14 cellular contexts compared by ENCODE assay signal in the genomic region with DNA sequence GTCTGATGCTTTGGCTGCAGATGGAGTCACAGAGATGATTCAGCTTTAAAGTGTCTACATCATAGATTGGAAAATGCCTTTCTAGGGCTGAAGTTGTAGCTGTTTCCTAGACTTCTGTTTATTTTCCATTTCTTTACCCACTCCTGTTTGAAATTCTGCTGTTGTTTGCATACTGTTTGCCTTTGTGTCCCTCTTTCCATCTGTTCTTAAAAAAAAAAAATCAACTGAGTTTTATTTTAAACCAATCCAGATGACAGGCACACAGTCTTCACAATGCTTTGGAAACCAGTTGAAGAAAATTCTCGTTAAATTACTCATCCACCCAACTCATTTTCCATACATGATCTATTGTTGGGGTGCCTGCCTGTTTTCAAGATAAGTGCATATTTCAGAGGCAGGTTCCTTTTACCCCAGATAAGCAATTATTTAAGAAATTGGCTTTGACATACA.
DNase-seq lines count a peak whose midpoint lies in the region; ATAC-seq, FAIRE-seq and TF ChIP-seq lines count a peak whose summit lies in the region.
"Had no signal": no experiment of that assay in that cellular context is flagged by ENCODE, and none has a peak within 500 bp of the region (broad histone marks: within the 10 kb centered on the region; RNA-seq: fewer than 3 reads in every experiment).

No MANE protein-coding gene starts in this region.

- no peaks in the 10 kb centered on the region for H4K20me1 ChIP-seq in osteoblast (ENCODE audit: insufficient read depth, low read length)

- peak overlapping the region; percentile 15 for H3K4me2 ChIP-seq in osteoblast (ENCODE audit: insufficient read depth, low read length)

- no peak for DNase-seq in activated CD8-positive, alpha-beta T cell treated with anti-CD3 and anti-CD28 coated beads for 36 hours
- no peak for DNase-seq in activated CD8-positive, alpha-beta T cell treated with anti-CD3 and anti-CD28 coated beads, Interleukin-2, amount 10 ng/mL, durations not matched to agents 7 days and 5 days
- DNase-seq in SJSA1 (ENCODE audit: low read depth in 1 of 2, low spot score in 2 of 2) (peak in 1 of 2 experiments; percentile 72), epidermal melanocyte (ENCODE audit: insufficient read length, low spot score) (peak; percentile 34), osteoblast (ENCODE audit: insufficient read length, low spot score, missing footprints) (peak; percentile 87), ovary (no peak), pancreas (no peak)
- DNase-seq: activated CD4-positive, alpha-beta T cell treated with anti-CD3 and anti-CD28 coated beads for 4 hours; NCI-H1417 treated with DMSO at 0.1 percent for 48 hours; stimulated activated CD4-positive, alpha-beta T cell treated with anti-CD3 and anti-CD28 coated beads, Interleukin-15, amount 100 ng/mL, for 24 hours; transverse colon had no signal

- no peaks in the 10 kb centered on the region for H3K27me3 Mint-ChIP-seq in activated CD8-positive, alpha-beta T cell treated with anti-CD3 and anti-CD28 coated beads for 36 hours
- H3K27me3 Mint-ChIP-seq in activated CD8-positive, alpha-beta T cell treated with anti-CD3 and anti-CD28 coated beads, Interleukin-2, amount 10 ng/mL, durations not matched to agents 7 days and 5 days (ENCODE audit: low read depth): no peaks in the 10 kb centered on the region
- H3K27me3 Mint-ChIP-seq: activated T-helper 17 cell treated with anti-CD3 and anti-CD28 coated beads, Interleukin-2, amount 50 U/mL, for 72 hours had no signal

- H3K27me3 ChIP-seq in SJSA1 (replicated peaks) (no peaks in the 10 kb centered on the region), osteoblast (ENCODE audit: insufficient read depth, low read length) (no peaks in the 10 kb centered on the region), ovary (no peaks in the 10 kb centered on the region), pancreas (no peaks in the 10 kb centered on the region)
- H3K27me3 ChIP-seq: transverse colon had no signal

- H3K27ac Mint-ChIP-seq in activated CD8-positive, alpha-beta T cell treated with anti-CD3 and anti-CD28 coated beads for 36 hours: peak overlapping the region; percentile 51
- H3K27ac Mint-ChIP-seq in activated CD8-positive, alpha-beta T cell treated with anti-CD3 and anti-CD28 coated beads, Interleukin-2, amount 10 ng/mL, durations not matched to agents 7 days and 5 days: no peak overlapping the region
- H3K27ac Mint-ChIP-seq: activated T-helper 17 cell treated with anti-CD3 and anti-CD28 coated beads, Interleukin-2, amount 50 U/mL, for 72 hours had no signal

- H3K79me2 ChIP-seq in osteoblast (ENCODE audit: insufficient read depth, low read length): no peaks in the 10 kb centered on the region

- H3K4me1 ChIP-seq in SJSA1 (replicated peaks) (peaks cover 29% of the 10 kb centered on the region), osteoblast (ENCODE audit: insufficient read depth, low read length) (peaks cover 9% of the 10 kb centered on the region), ovary (ENCODE audit: insufficient read depth) (peaks cover 5% of the 10 kb centered on the region), pancreas (no peaks in the 10 kb centered on the region)

- no peak for ATAC-seq in activated CD8-positive, alpha-beta T cell treated with anti-CD3 and anti-CD28 coated beads for 36 hours
- ATAC-seq in activated CD8-positive, alpha-beta T cell treated with anti-CD3 and anti-CD28 coated beads, Interleukin-2, amount 10 ng/mL, durations not matched to agents 7 days and 5 days: no peak
- ATAC-seq in HG03175 (IDR thresholded peaks at IDR 0.05; ENCODE audit: unreplicated experiment) (no peak), pancreas (no peak)
- ATAC-seq: activated T-helper 17 cell treated with anti-CD3 and anti-CD28 coated beads, Interleukin-2, amount 50 U/mL, for 72 hours had no signal

- TF ChIP-seq POLR2A in ovary (IDR thresholded peaks at IDR 0.05): no peak

- no peak for TF ChIP-seq CTCF in activated CD8-positive, alpha-beta T cell treated with anti-CD3 and anti-CD28 coated beads for 36 hours (IDR thresholded peaks at IDR 0.05)
- TF ChIP-seq CTCF in osteoblast (IDR thresholded peaks at IDR 0.05; ENCODE audit: extremely low read depth, low read depth, low read length) (no peak), ovary (IDR thresholded peaks at IDR 0.05) (no peak), pancreas (IDR thresholded peaks at IDR 0.05) (no peak)

- CTCF ChIA-PET in activated CD8-positive, alpha-beta T cell treated with anti-CD3 and anti-CD28 coated beads for 36 hours (lab: Charles Lee): no interaction called here
- CTCF ChIA-PET in activated CD8-positive, alpha-beta T cell treated with anti-CD3 and anti-CD28 coated beads, Interleukin-2, amount 10 ng/mL, durations not matched to agents 7 days and 5 days (lab: Charles Lee): no interaction called here

- H3K9me3 ChIP-seq in SJSA1 (replicated peaks): no peaks in the 10 kb centered on the region; the same call in 1 of the 2 replicates
- H3K9me3 ChIP-seq in osteoblast (ENCODE audit: low read depth, low read length): no peaks in the 10 kb centered on the region
- H3K9me3 ChIP-seq in ovary: no peaks in the 10 kb centered on the region
- no peaks in the 10 kb centered on the region for H3K9me3 ChIP-seq in pancreas
- H3K9me3 ChIP-seq: transverse colon had no signal

- peaks cover 28% of the 10 kb centered on the region for H3K4me1 Mint-ChIP-seq in activated CD8-positive, alpha-beta T cell treated with anti-CD3 and anti-CD28 coated beads for 36 hours (ENCODE audit: low read depth)
- peaks cover 26% of the 10 kb centered on the region for H3K4me1 Mint-ChIP-seq in activated CD8-positive, alpha-beta T cell treated with anti-CD3 and anti-CD28 coated beads, Interleukin-2, amount 10 ng/mL, durations not matched to agents 7 days and 5 days (ENCODE audit: low read depth)

- POLR2A ChIA-PET in activated CD8-positive, alpha-beta T cell treated with anti-CD3 and anti-CD28 coated beads for 36 hours (lab: Charles Lee): interaction anchor here (0.7 kb wide), 1 partner anchor 1428 kb away, joined by 3 read pairs; no protein-coding TSS in a partner anchor
- POLR2A ChIA-PET in activated CD8-positive, alpha-beta T cell treated with anti-CD3 and anti-CD28 coated beads, Interleukin-2, amount 10 ng/mL, durations not matched to agents 7 days and 5 days (lab: Charles Lee): interaction anchor here (0.5 kb wide), 1 partner anchor 706 kb away, joined by 5 read pairs; no protein-coding TSS in a partner anchor

- peaks cover 6% of the 10 kb centered on the region for H3K9me3 Mint-ChIP-seq in activated CD8-positive, alpha-beta T cell treated with anti-CD3 and anti-CD28 coated beads for 36 hours
- no peaks in the 10 kb centered on the region for H3K9me3 Mint-ChIP-seq in activated CD8-positive, alpha-beta T cell treated with anti-CD3 and anti-CD28 coated beads, Interleukin-2, amount 10 ng/mL, durations not matched to agents 7 days and 5 days (ENCODE audit: insufficient read depth)

- TF ChIP-seq EP300 in ovary (IDR thresholded peaks at IDR 0.05): no peak

- no peak overlapping the region for H2AFZ ChIP-seq in osteoblast (ENCODE audit: low read length)

- intact Hi-C loops in activated CD8-positive, alpha-beta T cell treated with anti-CD3 and anti-CD28 coated beads for 36 hours (cut with micrococcal nuclease): no loop called here
- intact Hi-C loops in ovary (cut with DNase I): loop anchor here in 1 of 4 donors (10.0 kb wide), 1 partner anchor 62 kb away; no protein-coding TSS in a partner anchor
- intact Hi-C loops in pancreas (cut with DNase I): no loop called here

- peak overlapping the region; percentile 53 for H3K27ac ChIP-seq in SJSA1
- H3K27ac ChIP-seq in osteoblast (ENCODE audit: low read depth, low read length): peak overlapping the region; percentile 52
- H3K27ac ChIP-seq in ovary: no peak overlapping the region
- no peak overlapping the region for H3K27ac ChIP-seq in pancreas
- H3K27ac ChIP-seq: transverse colon had no signal

- H3K36me3 ChIP-seq in SJSA1 (no peaks in the 10 kb centered on the region), osteoblast (ENCODE audit: insufficient read depth, low read length) (no peaks in the 10 kb centered on the region), ovary (no peaks in the 10 kb centered on the region), pancreas (no peaks in the 10 kb centered on the region)
- H3K36me3 ChIP-seq: transverse colon had no signal

- no peak for FAIRE-seq in pancreas (lab: Jason Lieb, UNC)
- FAIRE-seq: A204.1 had no signal

- 36 to 51% (median 43%) methylated on average over 1 of the region's 1 CpG for WGBS in ovary, 3 donors
- 80 to 90% methylated on average over 1 of the region's 1 CpG for WGBS in pancreas, 2 donors

- peaks cover 10% of the 10 kb centered on the region for H3K36me3 Mint-ChIP-seq in activated CD8-positive, alpha-beta T cell treated with anti-CD3 and anti-CD28 coated beads for 36 hours (ENCODE audit: low read depth)
- peaks cover 9% of the 10 kb centered on the region for H3K36me3 Mint-ChIP-seq in activated CD8-positive, alpha-beta T cell treated with anti-CD3 and anti-CD28 coated beads, Interleukin-2, amount 10 ng/mL, durations not matched to agents 7 days and 5 days (ENCODE audit: low read depth)

- no peak overlapping the region for H3K4me3 Mint-ChIP-seq in activated CD8-positive, alpha-beta T cell treated with anti-CD3 and anti-CD28 coated beads for 36 hours
- no peak overlapping the region for H3K4me3 Mint-ChIP-seq in activated CD8-positive, alpha-beta T cell treated with anti-CD3 and anti-CD28 coated beads, Interleukin-2, amount 10 ng/mL, durations not matched to agents 7 days and 5 days
- H3K4me3 Mint-ChIP-seq: activated T-helper 17 cell treated with anti-CD3 and anti-CD28 coated beads, Interleukin-2, amount 50 U/mL, for 72 hours had no signal

- H3K4me3 ChIP-seq in SJSA1 (no peak overlapping the region), osteoblast (ENCODE audit: insufficient read depth, low read length) (no peak overlapping the region), ovary (no peak overlapping the region), pancreas (no peak overlapping the region)
- H3K4me3 ChIP-seq: transverse colon had no signal

Comparison
In these comparisons a context has a peak if more than half of its experiments do, and no peak if none do; other contexts are left out.
1. DNase-seq: peak in epidermal melanocyte (single experiment) and osteoblast (single experiment); none in activated CD8-positive, alpha-beta T cell treated with anti-CD3 and anti-CD28 coated beads for 36 hours (single experiment), activated CD8-positive, alpha-beta T cell treated with anti-CD3 and anti-CD28 coated beads, Interleukin-2, amount 10 ng/mL, durations not matched to agents 7 days and 5 days (single experiment), ovary (0 of 5) and pancreas (0 of 6).
2. H3K27ac ChIP-seq: peak in SJSA1 (single experiment) and osteoblast (single experiment); none in ovary (0 of 2) and pancreas (0 of 4).